Comparison of ENCODE assay signal across 16 cellular contexts in the genomic region with DNA sequence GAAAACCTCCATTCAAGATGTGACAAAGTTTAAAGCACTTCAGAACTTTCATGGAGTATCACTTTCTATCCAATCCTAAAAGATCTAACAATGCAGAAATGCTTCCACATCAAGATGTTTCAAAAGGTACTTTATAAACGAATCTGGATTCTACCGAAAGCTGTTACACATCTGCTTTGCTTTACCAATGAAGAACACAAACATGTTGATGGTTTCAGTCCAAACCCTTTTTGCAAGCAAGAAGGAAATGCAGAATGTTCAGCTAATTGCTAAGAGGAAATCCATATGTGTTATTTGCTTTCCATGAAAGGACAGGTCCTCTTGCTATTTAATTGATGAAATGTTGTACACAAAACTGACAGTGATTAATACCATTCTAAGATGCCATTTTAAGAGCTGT.
DNase-seq lines count a peak whose midpoint lies in the region; ATAC-seq, FAIRE-seq and TF ChIP-seq lines count a peak whose summit lies in the region.
"Had no signal": no experiment of that assay in that cellular context is flagged by ENCODE, and none has a peak within 500 bp of the region (broad histone marks: within the 10 kb centered on the region; RNA-seq: fewer than 3 reads in every experiment).

No MANE protein-coding gene starts in this region.

- intact Hi-C loops in transverse colon (cut with DNase I; ENCODE audit: low total_unique reads): no loop called here

- no peak for TF ChIP-seq POLR2A in A549 (IDR thresholded peaks at IDR 0.05; ENCODE audit: low read length)
- TF ChIP-seq POLR2A in transverse colon (IDR thresholded peaks at IDR 0.05): no peak

- H3K27ac ChIP-seq in A549 (no peak overlapping the region), transverse colon (no peak overlapping the region)
- H3K27ac ChIP-seq: 22Rv1, BLaER1 had no signal

- TF ChIP-seq EP300 in A549 (IDR thresholded peaks at IDR 0.05) (no peak), transverse colon (IDR thresholded peaks at IDR 0.05; ENCODE audit: low read depth) (no peak)

- H3K4me1 ChIP-seq in A549 (no peaks in the 10 kb centered on the region), adipocyte (ENCODE audit: control insufficient read depth, insufficient read depth, low read length) (no peaks in the 10 kb centered on the region), transverse colon (peaks cover 0 to 3% (median 2%) of the 10 kb centered on the region in 4 donors)
- H3K4me1 ChIP-seq: BLaER1, Caco-2 had no signal

- CTCF ChIA-PET in A549 (lab: Yijun Ruan, JAX): interaction anchor here (1.2 kb wide), 1 partner anchor 321 kb away, joined by 4 read pairs; no protein-coding TSS in a partner anchor

- in situ Hi-C loops in transverse colon (cut with MboI; ENCODE audit: low pct_ligation_motif_present in 1 of 4, low pct_unique_long_range_greater_than_20kb in 1 of 4, low sequenced_read_pairs in 3 of 4): no loop called here

- no peak overlapping the region for H3K9ac ChIP-seq in adipocyte (ENCODE audit: low read length)
- H3K9ac ChIP-seq: BLaER1 had no signal

- H3K27me3 ChIP-seq in adipocyte (replicated peaks; ENCODE audit: control insufficient read depth, insufficient read depth, low read length): no peaks in the 10 kb centered on the region
- no peaks in the 10 kb centered on the region for H3K27me3 ChIP-seq in transverse colon
- H3K27me3 ChIP-seq: BLaER1 had no signal

- no peak overlapping the region for H3K4me2 ChIP-seq in A549
- H3K4me2 ChIP-seq: BLaER1 had no signal

- H3K4me3 ChIP-seq in A549 (no peak overlapping the region), adipocyte (ENCODE audit: low read length) (no peak overlapping the region), transverse colon (no peak overlapping the region)
- H3K4me3 ChIP-seq: BLaER1, GM12878 had no signal

- peak; percentile 92 for FAIRE-seq in A549 (lab: Jason Lieb, UNC)
- FAIRE-seq: GM12878, GM18507 had no signal

- DNase-seq in DMS153 (lab: John Stamatoyannopoulos, UW): peak; percentile 68
- no peak for DNase-seq in DMS153 treated with DMSO at 0.1 percent for 48 hours (lab: John Stamatoyannopoulos, UW; ENCODE audit: unreplicated experiment)
- DNase-seq in A549 (ENCODE audit: low read depth in 1 of 2, low spot score in 1 of 2): no peak
- DNase-seq in adipocyte (ENCODE audit: low read depth): peak; percentile 17
- peak; percentile 5 for DNase-seq in fibroblast of the conjunctiva (ENCODE audit: low read depth)
- DNase-seq in NCI-H2029 (lab: John Stamatoyannopoulos, UW): no peak
- DNase-seq in transverse colon: no peak
- DNase-seq: AML-193; Caco-2; CD8-positive, alpha-beta memory T cell; DMS79 had no signal

- no peak for ATAC-seq in A549
- no peak for ATAC-seq in GM18868 (IDR thresholded peaks at IDR 0.05; ENCODE audit: unreplicated experiment)
- ATAC-seq: GM12878 had no signal

- H3K36me3 ChIP-seq in adipocyte (ENCODE audit: control insufficient read depth, insufficient read depth, low read length, severe bottlenecking) (no peaks in the 10 kb centered on the region), transverse colon (no peaks in the 10 kb centered on the region)
- H3K36me3 ChIP-seq: BLaER1 had no signal

- WGBS in A549 (ENCODE audit: missing lambda C conversion rate): 81% methylated on average over 2 of the region's 2 CpGs
- 69 to 70% methylated on average over 2 of the region's 2 CpGs for WGBS in transverse colon (ENCODE audit: low coverage in 1 of 2), 2 donors

- no peaks in the 10 kb centered on the region for H3K9me3 ChIP-seq in A549
- H3K9me3 ChIP-seq in adipocyte (ENCODE audit: control insufficient read depth, low read length): no peaks in the 10 kb centered on the region
- H3K9me3 ChIP-seq in transverse colon: no peaks in the 10 kb centered on the region
- H3K9me3 ChIP-seq: BLaER1, Caco-2 had no signal

- no peak for TF ChIP-seq CTCF in A549 (IDR thresholded peaks at IDR 0.05)
- no peak for TF ChIP-seq CTCF in transverse colon (IDR thresholded peaks at IDR 0.05)

- no peak for TF ChIP-seq RAD21 in A549 (conservative IDR thresholded peaks at IDR 0.05 in 1 of 2, IDR thresholded peaks at IDR 0.05 in 1 of 2)

- POLR2A ChIA-PET in A549 (lab: Yijun Ruan, JAX): no interaction called here

TF ChIP-seq in A549, 52 proteins besides CTCF, POLR2A, EP300 and RAD21:
- TF ChIP-seq, protein P1, sequence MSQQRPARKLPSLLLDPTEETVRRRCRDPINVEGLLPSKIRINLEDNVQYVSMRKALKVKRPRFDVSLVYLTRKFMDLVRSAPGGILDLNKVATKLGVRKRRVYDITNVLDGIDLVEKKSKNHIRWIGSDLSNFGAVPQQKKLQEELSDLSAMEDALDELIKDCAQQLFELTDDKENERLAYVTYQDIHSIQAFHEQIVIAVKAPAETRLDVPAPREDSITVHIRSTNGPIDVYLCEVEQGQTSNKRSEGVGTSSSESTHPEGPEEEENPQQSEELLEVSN (IDR thresholded peaks at IDR 0.05; ENCODE audit: borderline replicate concordance, low read depth): no peak
- TF ChIP-seq, protein P2, sequence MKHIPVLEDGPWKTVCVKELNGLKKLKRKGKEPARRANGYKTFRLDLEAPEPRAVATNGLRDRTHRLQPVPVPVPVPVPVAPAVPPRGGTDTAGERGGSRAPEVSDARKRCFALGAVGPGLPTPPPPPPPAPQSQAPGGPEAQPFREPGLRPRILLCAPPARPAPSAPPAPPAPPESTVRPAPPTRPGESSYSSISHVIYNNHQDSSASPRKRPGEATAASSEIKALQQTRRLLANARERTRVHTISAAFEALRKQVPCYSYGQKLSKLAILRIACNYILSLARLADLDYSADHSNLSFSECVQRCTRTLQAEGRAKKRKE (CRISPR knock-in tag; IDR thresholded peaks at IDR 0.05; ENCODE audit: low read depth): no peak
- TF ChIP-seq HDAC2 (IDR thresholded peaks at IDR 0.05) (no peak), HOXA7 (CRISPR knock-in tag; IDR thresholded peaks at IDR 0.05) (no peak)
TF ChIP-seq in A549: peak in this region for 0.

Comparison
In these comparisons a context has a peak if more than half of its experiments do, and no peak if none do; other contexts are left out.
1. DNase-seq: peak in DMS153 (single experiment), adipocyte (single experiment) and fibroblast of the conjunctiva (single experiment); none in DMS153 treated with DMSO at 0.1 percent for 48 hours (single experiment), A549 (0 of 2), NCI-H2029 (single experiment) and transverse colon (single experiment).